Comparison of ENCODE assay signal across 1 cellular context in the genomic region with DNA sequence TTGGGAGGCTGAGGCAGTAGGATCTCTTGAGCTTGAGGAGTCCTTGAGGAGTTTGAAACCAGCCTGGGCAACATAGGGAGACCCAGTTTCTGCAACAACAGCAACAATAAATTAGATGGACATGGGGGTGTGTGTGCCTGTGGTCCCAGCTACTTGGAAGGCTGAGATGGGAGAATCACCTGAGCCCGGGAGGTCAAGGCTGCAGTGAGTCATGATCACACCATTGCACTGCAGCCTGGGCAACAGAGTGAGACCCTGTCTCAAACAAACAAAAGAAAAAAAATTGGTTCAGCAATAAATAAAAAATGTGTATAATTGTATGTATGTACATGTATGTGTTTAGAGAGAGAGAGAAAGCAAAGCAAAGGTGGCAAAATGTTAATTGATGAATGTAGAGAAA.
TF ChIP-seq lines count a peak whose summit lies in the region.

No MANE protein-coding gene starts in this region.

TF ChIP-seq in A549, 52 proteins besides CTCF, POLR2A, EP300 and RAD21 (continued from another document):
- no peak for TF ChIP-seq BHLHE40 (IDR thresholded peaks at IDR 0.05; ENCODE audit: low read depth, low read length)
- no peak for TF ChIP-seq MAFK (IDR thresholded peaks at IDR 0.05; ENCODE audit: partially characterized antibody)
- no peak for TF ChIP-seq JUNB (IDR thresholded peaks at IDR 0.05)
- no peak for TF ChIP-seq RFX5 (IDR thresholded peaks at IDR 0.05)
- TF ChIP-seq, protein P1, sequence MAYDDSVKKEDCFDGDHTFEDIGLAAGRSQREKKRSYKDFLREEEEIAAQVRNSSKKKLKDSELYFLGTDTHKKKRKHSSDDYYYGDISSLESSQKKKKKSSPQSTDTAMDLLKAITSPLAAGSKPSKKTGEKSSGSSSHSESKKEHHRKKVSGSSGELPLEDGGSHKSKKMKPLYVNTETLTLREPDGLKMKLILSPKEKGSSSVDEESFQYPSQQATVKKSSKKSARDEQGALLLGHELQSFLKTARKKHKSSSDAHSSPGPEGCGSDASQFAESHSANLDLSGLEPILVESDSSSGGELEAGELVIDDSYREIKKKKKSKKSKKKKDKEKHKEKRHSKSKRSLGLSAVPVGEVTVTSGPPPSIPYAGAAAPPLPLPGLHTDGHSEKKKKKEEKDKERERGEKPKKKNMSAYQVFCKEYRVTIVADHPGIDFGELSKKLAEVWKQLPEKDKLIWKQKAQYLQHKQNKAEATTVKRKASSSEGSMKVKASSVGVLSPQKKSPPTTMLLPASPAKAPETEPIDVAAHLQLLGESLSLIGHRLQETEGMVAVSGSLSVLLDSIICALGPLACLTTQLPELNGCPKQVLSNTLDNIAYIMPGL (CRISPR knock-in tag; IDR thresholded peaks at IDR 0.05; ENCODE audit: borderline replicate concordance), result no peak
- no peak for TF ChIP-seq FOSB (CRISPR knock-in tag; IDR thresholded peaks at IDR 0.05)
- no peak for TF ChIP-seq ZNF302 (CRISPR knock-in tag; IDR thresholded peaks at IDR 0.05)
- TF ChIP-seq JUN (IDR thresholded peaks at IDR 0.05), result no peak
